In genomic region chr2:37837576-37838335, GRCh38 we compare ENCODE assay signal across 19 cellular contexts.
DNase-seq lines count a peak whose midpoint lies in the region; ATAC-seq and TF ChIP-seq lines count a peak whose summit lies in the region.
"Had no signal": no experiment of that assay in that cellular context is flagged by ENCODE, and none has a peak within 500 bp of the region (broad histone marks: within the 10 kb centered on the region; RNA-seq: fewer than 3 reads in every experiment).

No MANE protein-coding gene starts in this region.

- intact Hi-C loops in esophagus squamous epithelium (cut with DNase I) (no loop called here), head of caudate nucleus (cut with DNase I) (no loop called here)

- peaks cover under 1% of the 10 kb centered on the region for H3K4me1 Mint-ChIP-seq in T-helper 17 cell

- H3K79me2 ChIP-seq in Karpas-422 (ENCODE audit: low read length), result no peaks in the 10 kb centered on the region

- no peak for TF ChIP-seq CTCF in esophagus squamous epithelium (IDR thresholded peaks at IDR 0.05)

- H4K20me1 ChIP-seq in Karpas-422 (ENCODE audit: insufficient read depth, low read depth, low read length), result no peaks in the 10 kb centered on the region

- H3K4me3 ChIP-seq in esophagus squamous epithelium (no peak overlapping the region), rectal smooth muscle tissue (ENCODE audit: low read length) (no peak overlapping the region), Karpas-422 (ENCODE audit: low read length) (no peak overlapping the region)
- H3K4me3 ChIP-seq: HAP-1, thyroid gland had no signal

- no peaks in the 10 kb centered on the region for H3K4me1 ChIP-seq in esophagus squamous epithelium
- H3K4me1 ChIP-seq in rectal smooth muscle tissue (ENCODE audit: control insufficient read depth, insufficient read depth, low read length), result peaks cover 13% of the 10 kb centered on the region
- H3K4me1 ChIP-seq in Karpas-422 (ENCODE audit: low read length), result no peaks in the 10 kb centered on the region
- H3K4me1 ChIP-seq: HAP-1, thyroid gland had no signal

- H3K9me2 ChIP-seq in Karpas-422 (replicated peaks; ENCODE audit: insufficient read depth, low read length), result no peaks in the 10 kb centered on the region

- peak overlapping the region in 3 of 4 donors; percentile 26 to 63 (median 35) for H3K27ac ChIP-seq in esophagus squamous epithelium
- peak overlapping the region; percentile 68 for H3K27ac ChIP-seq in rectal smooth muscle tissue (ENCODE audit: low read depth, low read length)
- no peak overlapping the region for H3K27ac ChIP-seq in Karpas-422 (ENCODE audit: low read length)
- H3K27ac ChIP-seq: thyroid gland had no signal

- H3K27ac Mint-ChIP-seq in T-helper 17 cell, result no peak overlapping the region
- H3K27ac Mint-ChIP-seq: activated CD8-positive, alpha-beta T cell treated with anti-CD3 and anti-CD28 coated beads, Interleukin-2, amount 10 ng/mL, durations not matched to agents 7 days and 5 days; activated T-helper 17 cell treated with anti-CD3 and anti-CD28 coated beads, Interleukin-2, amount 50 U/mL, for 72 hours; natural killer cell had no signal

- H3K4me2 ChIP-seq in Karpas-422 (ENCODE audit: low read depth, low read length, poor library complexity, severe bottlenecking), result no peak overlapping the region

- DNase-seq in Caki2 (ENCODE audit: low read depth) (peak; percentile 39), esophagus squamous epithelium (lab: John Stamatoyannopoulos, UW) (no peak), left kidney (ENCODE audit: low read depth, low spot score) (peak; percentile 77), T-helper 17 cell (no peak), head of caudate nucleus (no peak), Karpas-422 (no peak)
- DNase-seq: activated CD8-positive, alpha-beta T cell treated with anti-CD3 and anti-CD28 coated beads, Interleukin-2, amount 10 ng/mL, durations not matched to agents 7 days and 5 days; amygdala; COR-L47; glutamatergic neuron; natural killer cell; NCI-H2029 treated with DMSO at 0.1 percent for 48 hours; NCI-H526; stimulated activated CD4-positive, alpha-beta T cell treated with anti-CD3 and anti-CD28 coated beads, Interleukin-2, amount 100 ng/mL, for 48 hours had no signal

- WGBS in esophagus squamous epithelium, 2 donors, result 69 to 70% methylated on average over 4 to 6 of the region's 6 CpGs

- no peak for TF ChIP-seq POLR2A in esophagus squamous epithelium (IDR thresholded peaks at IDR 0.05)

- H3K4me3 Mint-ChIP-seq in T-helper 17 cell, result no peak overlapping the region
- H3K4me3 Mint-ChIP-seq: activated CD8-positive, alpha-beta T cell treated with anti-CD3 and anti-CD28 coated beads, Interleukin-2, amount 10 ng/mL, durations not matched to agents 7 days and 5 days; activated T-helper 17 cell treated with anti-CD3 and anti-CD28 coated beads, Interleukin-2, amount 50 U/mL, for 72 hours; natural killer cell had no signal

- in situ Hi-C loops in Caki2 (cut with HindIII; ENCODE audit: low pct_unique_long_range_greater_than_20kb, low sequenced_read_pairs), result no loop called here

- H3K9ac ChIP-seq in rectal smooth muscle tissue (ENCODE audit: low read length), result no peak overlapping the region
- no peak overlapping the region for H3K9ac ChIP-seq in Karpas-422 (ENCODE audit: low read length)

- H3K9me3 ChIP-seq in esophagus squamous epithelium (no peaks in the 10 kb centered on the region), T-helper 17 cell (ENCODE audit: control insufficient read depth, low read length, poor library complexity, severe bottlenecking) (no peaks in the 10 kb centered on the region), Karpas-422 (ENCODE audit: low read length) (no peaks in the 10 kb centered on the region)
- H3K9me3 ChIP-seq: HAP-1, thyroid gland had no signal

- peaks cover 28% of the 10 kb centered on the region for H3K27me3 Mint-ChIP-seq in T-helper 17 cell

- H3K27me3 ChIP-seq in esophagus squamous epithelium (peaks cover 0 to 18% (median 0%) of the 10 kb centered on the region in 4 donors), rectal smooth muscle tissue (ENCODE audit: control insufficient read depth, insufficient read depth, low read length) (no peaks in the 10 kb centered on the region), Karpas-422 (ENCODE audit: low read length) (no peaks in the 10 kb centered on the region)
- H3K27me3 ChIP-seq: thyroid gland had no signal

- ATAC-seq in T-helper 17 cell (no peak), GM21515 (IDR thresholded peaks at IDR 0.05; ENCODE audit: unreplicated experiment) (no peak)
- ATAC-seq: activated CD8-positive, alpha-beta T cell treated with anti-CD3 and anti-CD28 coated beads, Interleukin-2, amount 10 ng/mL, durations not matched to agents 7 days and 5 days; activated T-helper 17 cell treated with anti-CD3 and anti-CD28 coated beads, Interleukin-2, amount 50 U/mL, for 72 hours; natural killer cell had no signal

- no peaks in the 10 kb centered on the region for H3K36me3 Mint-ChIP-seq in T-helper 17 cell (ENCODE audit: low read depth)
- H3K36me3 Mint-ChIP-seq: natural killer cell had no signal

- no peak overlapping the region for H2AFZ ChIP-seq in Karpas-422 (ENCODE audit: low read length)

- H3K36me3 ChIP-seq in esophagus squamous epithelium (no peaks in the 10 kb centered on the region), rectal smooth muscle tissue (ENCODE audit: control insufficient read depth, insufficient read depth, low read length) (no peaks in the 10 kb centered on the region), Karpas-422 (ENCODE audit: insufficient read depth, low read length) (no peaks in the 10 kb centered on the region)
- H3K36me3 ChIP-seq: HAP-1, thyroid gland had no signal

Comparison
In these comparisons a context has a peak if more than half of its experiments do, and no peak if none do; other contexts are left out.
1. DNase-seq: peak in Caki2 (single experiment) and left kidney (single experiment); none in esophagus squamous epithelium (single experiment), T-helper 17 cell (0 of 3), head of caudate nucleus (0 of 42) and Karpas-422 (single experiment).